In genomic region chr7:6460303-6460702, GRCh38 we compare ENCODE assay signal across 22 cellular contexts. TPM values are rescaled to one million over a fixed set of nuclear protein-coding genes. Genes with fewer than 3 reads are reported as not detected.
DNase-seq lines count a peak whose midpoint lies in the region; ATAC-seq, FAIRE-seq and TF ChIP-seq lines count a peak whose summit lies in the region.
"Had no signal": no experiment of that assay in that cellular context is flagged by ENCODE, and none has a peak within 500 bp of the region (broad histone marks: within the 10 kb centered on the region; RNA-seq: fewer than 3 reads in every experiment).

No MANE protein-coding gene starts in this region.

- CTCF ChIA-PET in HepG2 (lab: Yijun Ruan, JAX; ENCODE audit: low intra/inter-chr PET ratio, low total read pairs) = no interaction called here

- no peak overlapping the region for H3K9ac ChIP-seq in HepG2 (ENCODE audit: insufficient read depth, low read depth, low read length)

- H3K4me3 ChIP-seq in LNCaP clone FGC (ENCODE audit: low read depth, low read length) (no peak overlapping the region), HepG2 (replicated peaks in 1 of 3; ENCODE audit: insufficient read depth in 1 of 3, low read depth in 2 of 3, low read length in 3 of 3) (no peak overlapping the region), stomach (no peak overlapping the region)
- H3K4me3 ChIP-seq: MG63 had no signal

- peaks cover 2% of the 10 kb centered on the region for H3K4me1 Mint-ChIP-seq in T-helper 17 cell

- POLR2A ChIA-PET in HepG2 (lab: Yijun Ruan, JAX) = interaction anchor here (1.0 kb wide), 1 partner anchor 12 kb away, joined by 4 read pairs; the partner anchor contains the start of gene DAGLB

- peak in 1 of 2 experiments; percentile 48; a peak in 1 of 4 replicates for TF ChIP-seq POLR2A in HepG2 (IDR thresholded peaks at IDR 0.05; ENCODE audit: insufficient read depth in 1 of 2, low read depth in 2 of 2, low read length in 2 of 2)
- TF ChIP-seq POLR2A in stomach (IDR thresholded peaks at IDR 0.05) = no peak

- TF ChIP-seq EP300 in HepG2 (IDR thresholded peaks at IDR 0.05; ENCODE audit: low read depth in 2 of 2, low read length in 2 of 2) (no peak), HepG2 (CRISPR knock-in tag; IDR thresholded peaks at IDR 0.05; ENCODE audit: borderline replicate concordance) (no peak), stomach (IDR thresholded peaks at IDR 0.05) (no peak)

- no peak for TF ChIP-seq CTCF in LNCaP clone FGC (IDR thresholded peaks at IDR 0.05; ENCODE audit: control insufficient read depth, extremely low read depth, insufficient read depth)
- no peak for TF ChIP-seq CTCF in VCaP (conservative IDR thresholded peaks at IDR 0.05)
- no peak for TF ChIP-seq CTCF in HepG2 (CRISPR knock-in tag; IDR thresholded peaks at IDR 0.05)
- no peak for TF ChIP-seq CTCF in stomach (IDR thresholded peaks at IDR 0.05)

- H3K4me3 Mint-ChIP-seq in T-helper 17 cell = no peak overlapping the region
- H3K4me3 Mint-ChIP-seq: CD4-positive, alpha-beta T cell had no signal

- in situ Hi-C loops in HepG2 (cut with HindIII; ENCODE audit: extremely low pct_ligation_motif_present, low pct_unique_long_range_greater_than_20kb) = no loop called here

- H3K79me2 ChIP-seq in HepG2 (ENCODE audit: insufficient read depth, low read length) = no peaks in the 10 kb centered on the region

- TF ChIP-seq RAD21 in HepG2 (CRISPR knock-in tag; IDR thresholded peaks at IDR 0.05) = no peak

- DNase-seq in LNCaP clone FGC (ENCODE audit: low read depth) (peak; percentile 92), HepG2 (ENCODE audit: low spot score) (no peak), stomach (peak; percentile 88), NCI-H1436 (lab: John Stamatoyannopoulos, UW) (no peak), T-helper 17 cell (no peak), substantia nigra (lab: John Stamatoyannopoulos, UW) (no peak)
- DNase-seq: CD4-positive, alpha-beta T cell; COR-L47; DMS153; GDM1; Kasumi-1; MG63; NCI-H1417; NCI-H187; NCI-H2107; NCI-H446 treated with DMSO at 0.1 percent for 48 hours; NCI-H526 treated with DMSO at 0.1 percent for 48 hours; RPMI8226; SIG-M5 had no signal

- peaks cover 7% of the 10 kb centered on the region for H4K20me1 ChIP-seq in HepG2 (ENCODE audit: insufficient read depth, low read length)

- ATAC-seq in HepG2 (no peak; the same call in 1 of the 3 replicates), T-helper 17 cell (no peak)

- FAIRE-seq in HepG2 (lab: Jason Lieb, UNC) = no peak
- FAIRE-seq: GM19239, H1 had no signal

- H3K27me3 ChIP-seq in HepG2 (ENCODE audit: control insufficient read depth in 1 of 2, insufficient read depth in 2 of 2, low read length in 2 of 2) (no peaks in the 10 kb centered on the region), stomach (no peaks in the 10 kb centered on the region)
- H3K27me3 ChIP-seq: MG63 had no signal

- peaks cover 9 to 25% of the 10 kb centered on the region in 2 experiments for H3K36me3 ChIP-seq in HepG2 (replicated peaks in 1 of 2; ENCODE audit: control insufficient read depth in 1 of 2, insufficient read depth in 2 of 2, low read length in 2 of 2)
- H3K36me3 ChIP-seq in stomach = peaks cover 17 to 53% (median 50%) of the 10 kb centered on the region in 4 donors

- intact Hi-C loops in HepG2 (cut with micrococcal nuclease; ENCODE audit: unreplicated experiment) = no loop called here
- intact Hi-C loops in stomach (cut with DNase I; ENCODE audit: low total_unique reads) = no loop called here

- peaks cover 2% of the 10 kb centered on the region for H3K36me3 Mint-ChIP-seq in T-helper 17 cell (ENCODE audit: low read depth)

- no peaks in the 10 kb centered on the region for H3K9me3 ChIP-seq in HepG2 (ENCODE audit: low read length)
- no peaks in the 10 kb centered on the region for H3K9me3 ChIP-seq in stomach
- no peaks in the 10 kb centered on the region for H3K9me3 ChIP-seq in T-helper 17 cell (ENCODE audit: control insufficient read depth, low read length, poor library complexity, severe bottlenecking)
- H3K9me3 ChIP-seq: MG63 had no signal

- H3K27ac ChIP-seq in VCaP (peak overlapping the region; percentile 13; the same call in 1 of the 2 replicates), HepG2 (ENCODE audit: extremely low read length, insufficient read depth, low read length) (no peak overlapping the region), stomach (peak overlapping the region; percentile 35 to 72 (median 55)), substantia nigra (ENCODE audit: low read depth, low read length, poor library complexity, severe bottlenecking) (no peak overlapping the region)

- no peak overlapping the region for H3K27ac Mint-ChIP-seq in T-helper 17 cell

- no peak overlapping the region for H3K4me2 ChIP-seq in HepG2 (ENCODE audit: low read depth, low read length)

- H3K4me1 ChIP-seq in HepG2 (ENCODE audit: insufficient read depth, low read length) = no peaks in the 10 kb centered on the region
- peaks cover 12 to 26% (median 16%) of the 10 kb centered on the region in 4 donors for H3K4me1 ChIP-seq in stomach

- no peak overlapping the region for H2AFZ ChIP-seq in HepG2 (ENCODE audit: low read length)

- 85% methylated on average over 6 of the region's 6 CpGs for WGBS in HepG2 (ENCODE audit: low lambda C conversion rate)
- 24 to 60% (median 32%) methylated on average over 6 of the region's 6 CpGs for WGBS in stomach, 5 donors

- H3K27me3 Mint-ChIP-seq in T-helper 17 cell = no peaks in the 10 kb centered on the region
- H3K27me3 Mint-ChIP-seq: CD4-positive, alpha-beta T cell had no signal

- BruUV-seq in HepG2 (replicated peaks; lab: Mats Ljungman, UMichigan) = no TSS peak

TF ChIP-seq in HepG2, 621 proteins besides CTCF, POLR2A, EP300 and RAD21 (continues in another document):
- TF ChIP-seq ZNF441 (CRISPR knock-in tag; IDR thresholded peaks at IDR 0.05; ENCODE audit: borderline replicate concordance) (no peak), SSRP1 (CRISPR knock-in tag; IDR thresholded peaks at IDR 0.05) (peak; percentile 32; the same call in 1 of the 2 replicates), JDP2 (CRISPR knock-in tag; IDR thresholded peaks at IDR 0.05; ENCODE audit: borderline replicate concordance) (no peak)

RNA-seq across cellular contexts. Expression of gene DAGLB, which starts 12.5 kb away (rescaled TPM):
- total RNA-seq in HepG2 (2016; rRNA removed; fragmentation: Illumina TruSeq; extraction: Trizol) (3.6 and 7.9 TPM in 2 replicates), stomach (10 to 100 TPM in 4 of 5 donors, 1 to 10 TPM in 1; 5.8 to 23.7 (median 15.4) TPM), T-helper 17 cell (10 to 100 TPM; 19.6 to 26.8 TPM)
- total RNA-seq in HepG2 (2016; cell fraction: cytosol; rRNA removed; fragmentation: Illumina TruSeq; extraction: Trizol; ENCODE audit: low read depth) = 6.4 and 7.1 TPM in 2 replicates
- total RNA-seq in HepG2 (2016; cell fraction: insoluble cytoplasmic fraction; rRNA removed; fragmentation: Illumina TruSeq; extraction: Trizol) = 3.1 and 7.2 TPM in 2 replicates
- total RNA-seq in HepG2 (2016; cell fraction: membrane; rRNA removed; fragmentation: Illumina TruSeq; extraction: Trizol) = 4.0 and 4.5 TPM in 2 replicates
- total RNA-seq in HepG2 (2016; cell fraction: nucleus; rRNA removed; fragmentation: Illumina TruSeq; extraction: Trizol) = 10.1 and 13.2 TPM in 2 replicates
- polyA plus RNA-seq in HepG2 (2011; rRNA removed) (9.8 and 11.5 TPM in 2 replicates), stomach (1 to 10 TPM; 4.7 to 6.6 (median 5.0) TPM)
- 9.4 and 11.5 TPM in 2 replicates for polyA plus RNA-seq in HepG2 (2011; cell fraction: cytosol; rRNA removed)
- polyA plus RNA-seq in HepG2 (2011; cell fraction: nucleus; rRNA removed) = 20.8 and 23.8 TPM in 2 replicates
- 7.9 and 10.4 TPM in 2 replicates for polyA plus RNA-seq in HepG2 (2012)
- 1.2 and 1.8 TPM in 2 replicates for polyA plus RNA-seq in HepG2 (2016; cell fraction: cytosol; fragmentation: Illumina TruSeq; extraction: Trizol; ENCODE audit: low read depth)
- polyA plus RNA-seq in HepG2 (2016; cell fraction: insoluble cytoplasmic fraction; fragmentation: Illumina TruSeq; extraction: Trizol; ENCODE audit: low read depth) = 3.4 and 4.3 TPM in 2 replicates
- 2.0 and 2.2 TPM in 2 replicates for polyA plus RNA-seq in HepG2 (2016; cell fraction: membrane; fragmentation: Illumina TruSeq; extraction: Trizol; ENCODE audit: low read depth)
- 21.3 and 23.7 TPM in 2 replicates for polyA plus RNA-seq in HepG2 (2016; cell fraction: nucleus; fragmentation: Illumina TruSeq; extraction: Trizol; ENCODE audit: insufficient read depth, low read depth)
- polyA minus RNA-seq in HepG2 (2011; rRNA and poly(A)+ RNA removed; ENCODE audit: low replicate concordance) = 40.2 and 95.0 TPM in 2 replicates
- polyA minus RNA-seq in HepG2 (2011; cell fraction: cytosol; rRNA and poly(A)+ RNA removed) = 9.5 and 9.9 TPM in 2 replicates
- 24.1 and 29.1 TPM in 2 replicates for polyA minus RNA-seq in HepG2 (2011; cell fraction: nucleus; rRNA and poly(A)+ RNA removed)

RNA-seq across cellular contexts. Expression of gene KDELR2, which starts 23.6 kb away (rescaled TPM):
- total RNA-seq in HepG2 (2016; rRNA removed; fragmentation: Illumina TruSeq; extraction: Trizol) = 118 and 194 TPM in 2 replicates
- 89.6 and 109 TPM in 2 replicates for total RNA-seq in HepG2 (2016; cell fraction: cytosol; rRNA removed; fragmentation: Illumina TruSeq; extraction: Trizol; ENCODE audit: low read depth)
- 120 and 181 TPM in 2 replicates for total RNA-seq in HepG2 (2016; cell fraction: insoluble cytoplasmic fraction; rRNA removed; fragmentation: Illumina TruSeq; extraction: Trizol)
- 185 and 203 TPM in 2 replicates for total RNA-seq in HepG2 (2016; cell fraction: membrane; rRNA removed; fragmentation: Illumina TruSeq; extraction: Trizol)
- total RNA-seq in HepG2 (2016; cell fraction: nucleus; rRNA removed; fragmentation: Illumina TruSeq; extraction: Trizol) = 159 and 179 TPM in 2 replicates
- 167 and 220 TPM in 2 replicates for polyA plus RNA-seq in HepG2 (2011; rRNA removed)
- polyA plus RNA-seq in HepG2 (2011; cell fraction: cytosol; rRNA removed) = 151 and 187 TPM in 2 replicates
- 68.9 and 73.8 TPM in 2 replicates for polyA plus RNA-seq in HepG2 (2011; cell fraction: nucleus; rRNA removed)
- 149 and 242 TPM in 2 replicates for polyA plus RNA-seq in HepG2 (2012)
- 230 and 315 TPM in 2 replicates for polyA plus RNA-seq in HepG2 (2016; cell fraction: cytosol; fragmentation: Illumina TruSeq; extraction: Trizol; ENCODE audit: low read depth)
- 186 and 202 TPM in 2 replicates for polyA plus RNA-seq in HepG2 (2016; cell fraction: insoluble cytoplasmic fraction; fragmentation: Illumina TruSeq; extraction: Trizol; ENCODE audit: low read depth)
- 266 and 311 TPM in 2 replicates for polyA plus RNA-seq in HepG2 (2016; cell fraction: membrane; fragmentation: Illumina TruSeq; extraction: Trizol; ENCODE audit: low read depth)
- 443 and 455 TPM in 2 replicates for polyA plus RNA-seq in HepG2 (2016; cell fraction: nucleus; fragmentation: Illumina TruSeq; extraction: Trizol; ENCODE audit: insufficient read depth, low read depth)
- polyA minus RNA-seq in HepG2 (2011; rRNA and poly(A)+ RNA removed; ENCODE audit: low replicate concordance) = 133 and 182 TPM in 2 replicates
- polyA minus RNA-seq in HepG2 (2011; cell fraction: cytosol; rRNA and poly(A)+ RNA removed) = 108 and 113 TPM in 2 replicates
- 69.6 and 80.1 TPM in 2 replicates for polyA minus RNA-seq in HepG2 (2011; cell fraction: nucleus; rRNA and poly(A)+ RNA removed)
- 100 to 1,000 TPM in 3 of 5 donors, 10 to 100 TPM in 2; 30.9 to 265 (median 117) TPM for total RNA-seq in stomach
- 10 to 100 TPM; 53.2 to 73.2 (median 72.2) TPM for polyA plus RNA-seq in stomach
- 10 to 100 TPM; 38.3 to 38.4 TPM for total RNA-seq in T-helper 17 cell

Comparison
In these comparisons a context has a peak if more than half of its experiments do, and no peak if none do; other contexts are left out.
1. DNase-seq: peak in LNCaP clone FGC (single experiment) and stomach (single experiment); none in HepG2 (single experiment), NCI-H1436 (single experiment), T-helper 17 cell (0 of 3) and substantia nigra (0 of 49).
2. H3K27ac ChIP-seq: peak in VCaP (single experiment) and stomach (5 of 5); none in HepG2 (single experiment) and substantia nigra (single experiment).